Comparison of ENCODE assay signal across 19 cellular contexts in the genomic region with DNA sequence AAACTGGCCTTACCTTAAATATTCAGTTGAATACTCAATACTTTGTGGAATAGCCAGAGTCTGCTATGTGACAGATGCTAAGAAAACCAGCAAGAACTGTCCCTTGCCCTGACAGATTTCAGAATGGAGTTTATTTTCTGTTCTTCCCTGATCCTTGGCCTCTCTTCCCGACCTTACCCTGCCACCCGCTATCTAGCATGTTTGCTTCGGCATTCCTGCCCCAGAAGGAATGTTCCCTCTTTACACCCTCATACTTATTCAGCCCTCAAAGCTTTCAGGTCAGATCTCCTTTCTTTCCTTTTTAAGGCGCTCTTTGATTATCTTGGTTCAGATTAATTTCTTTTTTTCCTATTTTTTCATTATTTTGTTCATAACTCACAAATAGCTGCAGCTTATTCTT. TPM values are rescaled to one million over a fixed set of nuclear protein-coding genes. Genes with fewer than 3 reads are reported as not detected.
DNase-seq lines count a peak whose midpoint lies in the region; ATAC-seq and TF ChIP-seq lines count a peak whose summit lies in the region.
"Had no signal": no experiment of that assay in that cellular context is flagged by ENCODE, and none has a peak within 500 bp of the region (broad histone marks: within the 10 kb centered on the region; RNA-seq: fewer than 3 reads in every experiment).

No MANE protein-coding gene starts in this region.

- H3K4me3 Mint-ChIP-seq in T-helper 1 cell treated with Interleukin-12 subunit alpha and Interleukin-12 subunit beta and Interleukin-4 antibody, amounts not matched to agents 30 μg/mL and 1 μg/mL, for 36 hours: no peak overlapping the region
- H3K4me3 Mint-ChIP-seq in GM23338 (no peak overlapping the region; the same call in 2 of the 3 replicates), endothelial cell (ENCODE audit: unreplicated experiment) (no peak overlapping the region)
- H3K4me3 Mint-ChIP-seq in natural killer cell treated with Interleukin-12 subunit alpha and Interleukin-12 subunit beta and Interleukin-15 and Interleukin-18, amount 100 ng/mL, for 72 hours: peak overlapping the region; percentile 16
- H3K4me3 Mint-ChIP-seq: endodermal cell had no signal

- DNase-seq in T-helper 1 cell: no peak
- peak; percentile 58 for DNase-seq in GM23338 (ENCODE audit: low spot score)
- no peak for DNase-seq in endothelial cell (ENCODE audit: low spot score)
- no peak for DNase-seq in natural killer cell treated with Interleukin-12 subunit alpha and Interleukin-12 subunit beta and Interleukin-15 and Interleukin-18, amount 100 ng/mL, for 72 hours (ENCODE audit: low spot score)
- no peak for DNase-seq in stimulated activated CD4-positive, alpha-beta T cell treated with anti-CD3 and anti-CD28 coated beads, Interleukin-2, amount 100 ng/mL, for 24 hours
- DNase-seq in NCI-H1048 (lab: John Stamatoyannopoulos, UW): no peak
- DNase-seq in GM23248: no peak
- DNase-seq: EL; endodermal cell; NCI-H2081 treated with DMSO at 0.1 percent for 48 hours; NCI-H526; nucleus accumbens; stimulated activated CD4-positive, alpha-beta T cell treated with anti-CD3 and anti-CD28 coated beads, Interleukin-4, amount 100 ng/mL, for 4 hours had no signal

- H3K9ac ChIP-seq in GM23248: no peak overlapping the region

- in situ Hi-C loops in GM23248 (cut with MboI): no loop called here

- H3K9me2 ChIP-seq in GM23338 (ENCODE audit: insufficient read depth) (no peaks in the 10 kb centered on the region), GM23248 (ENCODE audit: insufficient read depth) (no peaks in the 10 kb centered on the region)

- H3F3A ChIP-seq in GM23338 (replicated peaks; ENCODE audit: low read depth) (no peaks in the 10 kb centered on the region), GM23248 (ENCODE audit: insufficient read depth) (peaks cover 8% of the 10 kb centered on the region; the same call in 1 of the 2 replicates)

- H3K79me2 ChIP-seq in GM23338 (replicated peaks; ENCODE audit: insufficient read depth) (no peaks in the 10 kb centered on the region), GM23248 (ENCODE audit: insufficient read depth) (peaks cover 100% of the 10 kb centered on the region)

- H3K27ac ChIP-seq in GM23338 (ENCODE audit: low read depth) (no peak overlapping the region), GM23248 (no peak overlapping the region)
- H3K27ac ChIP-seq: 22Rv1 had no signal

- H3K36me3 Mint-ChIP-seq in T-helper 1 cell treated with Interleukin-12 subunit alpha and Interleukin-12 subunit beta and Interleukin-4 antibody, amounts not matched to agents 30 μg/mL and 1 μg/mL, for 36 hours (ENCODE audit: low read depth): peaks cover 8% of the 10 kb centered on the region
- H3K36me3 Mint-ChIP-seq in GM23338 (ENCODE audit: low read depth): no peaks in the 10 kb centered on the region
- peaks cover 9% of the 10 kb centered on the region for H3K36me3 Mint-ChIP-seq in endothelial cell (ENCODE audit: low read depth, unreplicated experiment)
- no peaks in the 10 kb centered on the region for H3K36me3 Mint-ChIP-seq in natural killer cell treated with Interleukin-12 subunit alpha and Interleukin-12 subunit beta and Interleukin-15 and Interleukin-18, amount 100 ng/mL, for 72 hours

- H3K4me1 ChIP-seq in GM23338 (ENCODE audit: insufficient read depth): peaks cover 50% of the 10 kb centered on the region
- peaks cover 45% of the 10 kb centered on the region for H3K4me1 ChIP-seq in GM23248 (ENCODE audit: insufficient read depth)

- H3K27me3 ChIP-seq in GM23338 (ENCODE audit: insufficient read depth) (no peaks in the 10 kb centered on the region), GM23248 (replicated peaks; ENCODE audit: insufficient read depth) (no peaks in the 10 kb centered on the region)
- H3K27me3 ChIP-seq: tibial nerve had no signal

- H4K20me1 ChIP-seq in GM23338 (replicated peaks; ENCODE audit: insufficient read depth) (no peaks in the 10 kb centered on the region; the same call in 1 of the 2 replicates), GM23248 (ENCODE audit: insufficient read depth) (peaks cover 25% of the 10 kb centered on the region; the same call in 1 of the 2 replicates)

- WGBS in GM23248 (ENCODE audit: low coverage in 1 of 2, low lambda C conversion rate in 2 of 2, missing lambda C conversion rate in 2 of 2), 2 experiments: 45 to 49% methylated on average over 4 of the region's 4 CpGs

- H3K4me1 Mint-ChIP-seq in T-helper 1 cell treated with Interleukin-12 subunit alpha and Interleukin-12 subunit beta and Interleukin-4 antibody, amounts not matched to agents 30 μg/mL and 1 μg/mL, for 36 hours (ENCODE audit: low read depth): peaks cover 87% of the 10 kb centered on the region
- peaks cover 81% of the 10 kb centered on the region for H3K4me1 Mint-ChIP-seq in GM23338
- peaks cover 87% of the 10 kb centered on the region for H3K4me1 Mint-ChIP-seq in endothelial cell (ENCODE audit: unreplicated experiment)
- H3K4me1 Mint-ChIP-seq in natural killer cell treated with Interleukin-12 subunit alpha and Interleukin-12 subunit beta and Interleukin-15 and Interleukin-18, amount 100 ng/mL, for 72 hours (ENCODE audit: low read depth in 2 of 2): peaks cover 83 to 97% of the 10 kb centered on the region in 2 donors

- peak overlapping the region; percentile 26 for H3K27ac Mint-ChIP-seq in T-helper 1 cell treated with Interleukin-12 subunit alpha and Interleukin-12 subunit beta and Interleukin-4 antibody, amounts not matched to agents 30 μg/mL and 1 μg/mL, for 36 hours
- H3K27ac Mint-ChIP-seq in GM23338 (no peak overlapping the region), endothelial cell (ENCODE audit: unreplicated experiment) (peak overlapping the region; percentile 17)
- H3K27ac Mint-ChIP-seq in natural killer cell treated with Interleukin-12 subunit alpha and Interleukin-12 subunit beta and Interleukin-15 and Interleukin-18, amount 100 ng/mL, for 72 hours: peak overlapping the region; percentile 41 to 68
- H3K27ac Mint-ChIP-seq: activated naive CD4-positive, alpha-beta T cell treated with anti-CD3 and anti-CD28 coated beads, Interleukin-2, amount 50 U/mL, for 72 hours had no signal

- no peaks in the 10 kb centered on the region for H3K9me3 Mint-ChIP-seq in T-helper 1 cell treated with Interleukin-12 subunit alpha and Interleukin-12 subunit beta and Interleukin-4 antibody, amounts not matched to agents 30 μg/mL and 1 μg/mL, for 36 hours
- H3K9me3 Mint-ChIP-seq in GM23338 (no peaks in the 10 kb centered on the region), endothelial cell (ENCODE audit: unreplicated experiment) (no peaks in the 10 kb centered on the region)
- H3K9me3 Mint-ChIP-seq in natural killer cell treated with Interleukin-12 subunit alpha and Interleukin-12 subunit beta and Interleukin-15 and Interleukin-18, amount 100 ng/mL, for 72 hours: no peaks in the 10 kb centered on the region
- H3K9me3 Mint-ChIP-seq: activated naive CD4-positive, alpha-beta T cell treated with anti-CD3 and anti-CD28 coated beads, Interleukin-2, amount 50 U/mL, for 72 hours; endodermal cell had no signal

- TF ChIP-seq CTCF in GM23338 (conservative IDR thresholded peaks at IDR 0.05; ENCODE audit: low read depth in 2 of 2) (no peak), endothelial cell (IDR thresholded peaks at IDR 0.05; ENCODE audit: unreplicated experiment) (no peak)

- H3K36me3 ChIP-seq in GM23338 (ENCODE audit: insufficient read depth): no peaks in the 10 kb centered on the region
- no peaks in the 10 kb centered on the region for H3K36me3 ChIP-seq in GM23248 (ENCODE audit: low read depth)
- H3K36me3 ChIP-seq: tibial nerve had no signal

- no peak overlapping the region; the same call in 1 of the 2 replicates for H3K4me2 ChIP-seq in GM23338
- H3K4me2 ChIP-seq in GM23248 (ENCODE audit: unreplicated experiment): no peak overlapping the region

- H3K27me3 Mint-ChIP-seq in T-helper 1 cell treated with Interleukin-12 subunit alpha and Interleukin-12 subunit beta and Interleukin-4 antibody, amounts not matched to agents 30 μg/mL and 1 μg/mL, for 36 hours (ENCODE audit: low read depth): no peaks in the 10 kb centered on the region
- H3K27me3 Mint-ChIP-seq in GM23338 (ENCODE audit: insufficient read depth, low read depth, poor library complexity) (peaks cover 3% of the 10 kb centered on the region), endothelial cell (ENCODE audit: unreplicated experiment) (peaks cover 8% of the 10 kb centered on the region)
- H3K27me3 Mint-ChIP-seq in natural killer cell treated with Interleukin-12 subunit alpha and Interleukin-12 subunit beta and Interleukin-15 and Interleukin-18, amount 100 ng/mL, for 72 hours: no peaks in the 10 kb centered on the region

- H2AFZ ChIP-seq in GM23338 (no peak overlapping the region), GM23248 (no peak overlapping the region)

- H3K9me3 ChIP-seq in GM23248 (ENCODE audit: low read depth): no peaks in the 10 kb centered on the region
- H3K9me3 ChIP-seq: tibial nerve had no signal

- peak; percentile 38 for ATAC-seq in GM23338
- ATAC-seq in natural killer cell treated with Interleukin-12 subunit alpha and Interleukin-12 subunit beta and Interleukin-15 and Interleukin-18, amount 100 ng/mL, for 72 hours: no peak
- ATAC-seq: activated naive CD4-positive, alpha-beta T cell treated with anti-CD3 and anti-CD28 coated beads, Interleukin-2, amount 50 U/mL, for 72 hours had no signal

- H3K4me3 ChIP-seq in GM23338 (no peak overlapping the region), GM23248 (no peak overlapping the region)
- H3K4me3 ChIP-seq: lung, tibial nerve had no signal

TF ChIP-seq in GM23338, 12 proteins besides CTCF, POLR2A, EP300 and RAD21 (continues in another document):
- no peak for TF ChIP-seq ZNF331 (CRISPR knock-in tag; IDR thresholded peaks at IDR 0.05; ENCODE audit: low read depth)
- no peak for TF ChIP-seq CREB1 (CRISPR knock-in tag; IDR thresholded peaks at IDR 0.05; ENCODE audit: low read depth)
- TF ChIP-seq JUNB (IDR thresholded peaks at IDR 0.05; ENCODE audit: unreplicated experiment): no peak
- TF ChIP-seq STAT1 (IDR thresholded peaks at IDR 0.05; ENCODE audit: unreplicated experiment): no peak

RNA-seq across cellular contexts. Expression of a gene that starts 21.8 kb away (rescaled TPM):
- total RNA-seq in GM23338 (2014; rRNA removed; shearing (Covaris generic)): 3.4 and 4.5 TPM in 2 replicates
- 2.8 and 3.3 TPM in 2 replicates for polyA plus RNA-seq in GM23338 (2016; fragmentation: Nextera tagmentation; extraction: Ambion mirVana)
- total RNA-seq in endothelial cell (ENCODE audit: unreplicated experiment): 71.5 TPM
- total RNA-seq in natural killer cell treated with Interleukin-12 subunit alpha and Interleukin-12 subunit beta and Interleukin-15 and Interleukin-18, amount 100 ng/mL, for 72 hours: 100 to 1,000 TPM; 111 to 139 TPM
- total RNA-seq in GM23248 (2014; rRNA removed; shearing (Covaris generic)): 12.2 and 15.6 TPM in 2 replicates
- 23.2 and 24.1 TPM in 2 replicates for polyA plus RNA-seq in GM23248 (2016; fragmentation: Nextera tagmentation; extraction: Ambion mirVana)

RNA-seq across cellular contexts. Expression of a gene that starts 58.6 kb away (rescaled TPM):
- 0.66 and 1.7 TPM in 2 replicates for total RNA-seq in GM23338 (2014; rRNA removed; shearing (Covaris generic))
- polyA plus RNA-seq in GM23338 (2016; fragmentation: Nextera tagmentation; extraction: Ambion mirVana) (0.18 and 0.38 TPM in 2 replicates), GM23248 (2016; fragmentation: Nextera tagmentation; extraction: Ambion mirVana) (not detected in 2 replicates)
- total RNA-seq in endothelial cell (ENCODE audit: unreplicated experiment): not detected
- not detected for total RNA-seq in natural killer cell treated with Interleukin-12 subunit alpha and Interleukin-12 subunit beta and Interleukin-15 and Interleukin-18, amount 100 ng/mL, for 72 hours
- not detected in 2 replicates for total RNA-seq in GM23248 (2014; rRNA removed; shearing (Covaris generic))
- total RNA-seq: activated naive CD4-positive, alpha-beta T cell treated with anti-CD3 and anti-CD28 coated beads, Interleukin-2, amount 50 U/mL, for 72 hours; fibroblast of villous mesenchyme; lung; tibial nerve had no signal
